ENCODE assay signal across 8 cellular contexts in genomic region chr9:127770905-127771569, GRCh38. TPM values are rescaled to one million over a fixed set of nuclear protein-coding genes. Genes with fewer than 3 reads are reported as not detected.
DNase-seq lines count a peak whose midpoint lies in the region; ATAC-seq and TF ChIP-seq lines count a peak whose summit lies in the region.

No MANE protein-coding gene starts in this region.

- no peaks in the 10 kb centered on the region for H3K9me3 ChIP-seq in upper lobe of left lung

- intact Hi-C loops in left cardiac atrium (cut with DNase I), result no loop called here
- intact Hi-C loops in posterior cingulate gyrus (cut with DNase I), result no loop called here

- peak overlapping the region; percentile 66 for H3K4me3 ChIP-seq in GM12865 (ENCODE audit: low read depth, low read length)
- peak overlapping the region; percentile 27 to 75 (median 60) for H3K4me3 ChIP-seq in upper lobe of left lung

- ATAC-seq in HG02763 (IDR thresholded peaks at IDR 0.05; ENCODE audit: unreplicated experiment) (peak; percentile 84), left cardiac atrium (peak; percentile 98), upper lobe of left lung (ENCODE audit: low FRiP score in 2 of 2) (peak; percentile 99)

- H3K4me1 ChIP-seq in upper lobe of left lung, result peaks cover 32 to 62% (median 47%) of the 10 kb centered on the region in 4 donors

- peak in 2 of 4 donors; percentile 38 to 84 for TF ChIP-seq POLR2A in upper lobe of left lung (IDR thresholded peaks at IDR 0.05)

- DNase-seq in GM12865 (ENCODE audit: low read depth) (peak; percentile 98), NCI-H1417 (lab: John Stamatoyannopoulos, UW) (peak; percentile 88 to 99 (median 97)), T follicular helper cell (ENCODE audit: low read depth) (peak; percentile 88), amniotic epithelial cell (ENCODE audit: low read depth) (peak; percentile 96), left cardiac atrium (peak; percentile 99), posterior cingulate gyrus (peak; percentile 82 to 99 (median 92)), upper lobe of left lung (peak; percentile 99 to 100)

- H3K27me3 ChIP-seq in upper lobe of left lung, result no peaks in the 10 kb centered on the region

- peaks cover 0 to 11% (median 5%) of the 10 kb centered on the region in 4 donors for H3K36me3 ChIP-seq in upper lobe of left lung

- H3K27ac ChIP-seq in upper lobe of left lung, result peak overlapping the region; percentile 78 to 96 (median 86)

- WGBS in upper lobe of left lung, 2 donors, result 2% methylated on average over 16 to 43 of the region's 43 CpGs

- TF ChIP-seq CTCF in GM12865 (IDR thresholded peaks at IDR 0.05; ENCODE audit: insufficient read depth, low read depth, low read length, missing control alignments) (no peak), upper lobe of left lung (IDR thresholded peaks at IDR 0.05) (peak in 4 of 6 experiments; percentile 16 to 47 (median 24))

- peak in 1 of 4 donors; percentile 50 for TF ChIP-seq EP300 in upper lobe of left lung (IDR thresholded peaks at IDR 0.05)

RNA-seq across cellular contexts. Expression of gene SH2D3C, which starts 7.4 kb away (rescaled TPM):
- total RNA-seq in left cardiac atrium (10 to 100 TPM; 18.4 to 21.5 TPM), upper lobe of left lung (10 to 100 TPM; 17.5 to 90.4 (median 37.5) TPM)

RNA-seq across cellular contexts. Expression of gene CDK9, which starts 14.8 kb away (rescaled TPM):
- total RNA-seq in left cardiac atrium (10 to 100 TPM; 58.3 to 64.2 TPM), upper lobe of left lung (100 to 1,000 TPM in 3 of 6 donors, 10 to 100 TPM in 3; 69.8 to 168 (median 106) TPM)

RNA-seq across cellular contexts. Expression of gene FPGS, which starts 31.6 kb away (rescaled TPM):
- total RNA-seq in left cardiac atrium (10 to 100 TPM; 40.4 to 59.5 TPM), upper lobe of left lung (100 to 1,000 TPM in 2 of 6 donors, 10 to 100 TPM in 4; 85.1 to 337 (median 95.5) TPM)

RNA-seq across cellular contexts. Expression of gene TOR2A, which starts 35.9 kb away (rescaled TPM):
- total RNA-seq in left cardiac atrium, result 1 to 10 TPM; 5.1 TPM
- total RNA-seq in upper lobe of left lung, result 10 to 100 TPM; 11.4 to 27.2 (median 21.0) TPM

RNA-seq across cellular contexts. Expression of gene TTC16, which starts 55.2 kb away (rescaled TPM):
- under 1 TPM; 0.05 to 0.09 TPM for total RNA-seq in left cardiac atrium
- total RNA-seq in upper lobe of left lung, result 1 to 10 TPM in 5 of 6 donors, under 1 TPM in 1; 0.29 to 9.4 (median 3.1) TPM

Comparison
In these comparisons a context has a peak if more than half of its experiments do, and no peak if none do; other contexts are left out.
1. Peak in every context shown above with its lines: DNase-seq, ATAC-seq, H3K4me3 ChIP-seq and H3K27ac ChIP-seq.